Comparison of ENCODE assay signal across 1 cellular context in the genomic region with DNA sequence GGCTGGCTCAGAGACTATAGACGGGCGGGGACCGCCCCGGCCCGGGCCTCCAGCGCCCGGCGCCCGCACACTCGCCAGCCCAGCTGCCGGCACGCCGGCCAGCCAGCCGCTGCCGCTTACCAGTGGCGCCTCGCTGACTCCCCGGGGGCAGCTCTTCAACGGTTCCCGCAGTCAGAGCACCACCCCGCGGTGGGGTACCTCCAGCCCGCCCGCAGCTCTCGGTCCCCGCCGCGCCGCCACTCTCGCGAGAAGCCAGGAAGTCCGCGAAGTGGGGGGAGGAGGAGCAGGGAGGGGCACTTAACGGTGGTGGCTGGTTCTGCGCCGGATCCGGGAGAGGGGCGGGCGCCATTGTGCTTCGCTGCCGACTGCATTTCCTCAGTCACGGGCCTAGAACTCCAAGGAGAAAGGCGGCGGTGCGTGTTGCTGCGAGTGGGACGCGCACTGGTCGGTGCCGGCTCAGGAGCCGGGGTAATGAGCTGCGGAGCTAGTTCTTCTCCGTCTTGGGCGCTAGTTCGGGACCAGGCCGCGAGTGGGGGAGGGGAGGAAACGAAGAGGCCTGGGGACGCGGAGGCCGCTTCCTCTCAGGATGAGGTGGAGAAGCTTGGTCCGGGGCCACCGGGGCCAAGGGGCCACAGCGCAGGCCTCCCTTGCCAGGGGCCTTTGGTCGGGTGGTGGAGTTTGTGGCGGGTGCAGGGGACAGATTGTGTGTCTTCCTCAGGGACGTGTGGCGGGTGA.
TF ChIP-seq lines count a peak whose summit lies in the region.

Gene MARCHF7, plus strand, starts transcription at position 313 of the 735 bp plus-strand sequence. CDS start 16,517 bp downstream, outside the sequence.

TF ChIP-seq in HEK293, 187 proteins besides CTCF, POLR2A, EP300 and RAD21 (continued from another document and continues in another):
- TF ChIP-seq, protein P1, sequence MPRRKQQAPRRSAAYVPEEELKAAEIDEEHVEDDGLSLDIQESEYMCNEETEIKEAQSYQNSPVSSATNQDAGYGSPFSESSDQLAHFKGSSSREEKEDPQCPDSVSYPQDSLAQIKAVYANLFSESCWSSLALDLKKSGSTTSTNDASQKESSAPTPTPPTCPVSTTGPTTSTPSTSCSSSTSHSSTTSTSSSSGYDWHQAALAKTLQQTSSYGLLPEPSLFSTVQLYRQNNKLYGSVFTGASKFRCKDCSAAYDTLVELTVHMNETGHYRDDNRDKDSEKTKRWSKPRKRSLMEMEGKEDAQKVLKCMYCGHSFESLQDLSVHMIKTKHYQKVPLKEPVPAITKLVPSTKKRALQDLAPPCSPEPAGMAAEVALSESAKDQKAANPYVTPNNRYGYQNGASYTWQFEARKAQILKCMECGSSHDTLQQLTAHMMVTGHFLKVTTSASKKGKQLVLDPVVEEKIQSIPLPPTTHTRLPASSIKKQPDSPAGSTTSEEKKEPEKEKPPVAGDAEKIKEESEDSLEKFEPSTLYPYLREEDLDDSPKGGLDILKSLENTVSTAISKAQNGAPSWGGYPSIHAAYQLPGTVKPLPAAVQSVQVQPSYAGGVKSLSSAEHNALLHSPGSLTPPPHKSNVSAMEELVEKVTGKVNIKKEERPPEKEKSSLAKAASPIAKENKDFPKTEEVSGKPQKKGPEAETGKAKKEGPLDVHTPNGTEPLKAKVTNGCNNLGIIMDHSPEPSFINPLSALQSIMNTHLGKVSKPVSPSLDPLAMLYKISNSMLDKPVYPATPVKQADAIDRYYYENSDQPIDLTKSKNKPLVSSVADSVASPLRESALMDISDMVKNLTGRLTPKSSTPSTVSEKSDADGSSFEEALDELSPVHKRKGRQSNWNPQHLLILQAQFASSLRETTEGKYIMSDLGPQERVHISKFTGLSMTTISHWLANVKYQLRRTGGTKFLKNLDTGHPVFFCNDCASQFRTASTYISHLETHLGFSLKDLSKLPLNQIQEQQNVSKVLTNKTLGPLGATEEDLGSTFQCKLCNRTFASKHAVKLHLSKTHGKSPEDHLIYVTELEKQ (tag by site-specific recombination; IDR thresholded peaks at IDR 0.05; ENCODE audit: borderline replicate concordance), result no peak; the same call in 1 of the 2 replicates
- TF ChIP-seq, protein P2, sequence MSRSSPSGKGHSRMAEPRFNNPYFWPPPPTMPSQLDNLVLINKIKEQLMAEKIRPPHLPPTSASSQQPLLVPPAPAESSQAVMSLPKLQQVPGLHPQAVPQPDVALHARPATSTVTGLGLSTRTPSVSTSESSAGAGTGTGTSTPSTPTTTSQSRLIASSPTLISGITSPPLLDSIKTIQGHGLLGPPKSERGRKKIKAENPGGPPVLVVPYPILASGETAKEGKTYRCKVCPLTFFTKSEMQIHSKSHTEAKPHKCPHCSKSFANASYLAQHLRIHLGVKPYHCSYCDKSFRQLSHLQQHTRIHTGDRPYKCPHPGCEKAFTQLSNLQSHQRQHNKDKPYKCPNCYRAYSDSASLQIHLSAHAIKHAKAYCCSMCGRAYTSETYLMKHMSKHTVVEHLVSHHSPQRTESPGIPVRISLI (tag by site-specific recombination; IDR thresholded peaks at IDR 0.05), result no peak
- TF ChIP-seq OVOL3 (tag by site-specific recombination; IDR thresholded peaks at IDR 0.05), result peak; percentile 94
- TF ChIP-seq ZNF626 (tag by site-specific recombination; IDR thresholded peaks at IDR 0.05), result no peak
- TF ChIP-seq ZNF791 (tag by site-specific recombination; IDR thresholded peaks at IDR 0.05), result no peak
- TF ChIP-seq ZSCAN23 (tag by site-specific recombination; IDR thresholded peaks at IDR 0.05), result no peak
- TF ChIP-seq ZXDB (tag by site-specific recombination; IDR thresholded peaks at IDR 0.05), result peak; percentile 83
- no peak for TF ChIP-seq RBAK (tag by site-specific recombination; IDR thresholded peaks at IDR 0.05)
- TF ChIP-seq ZNF155 (tag by site-specific recombination; IDR thresholded peaks at IDR 0.05), result no peak
- no peak for TF ChIP-seq ZNF19 (tag by site-specific recombination; IDR thresholded peaks at IDR 0.05; ENCODE audit: low read depth)
- no peak for TF ChIP-seq ZNF26 (tag by site-specific recombination; IDR thresholded peaks at IDR 0.05)
- TF ChIP-seq FEZF1 (tag by site-specific recombination; IDR thresholded peaks at IDR 0.05), result no peak
- TF ChIP-seq ZNF76 (tag by site-specific recombination; IDR thresholded peaks at IDR 0.05; ENCODE audit: borderline replicate concordance, low read depth), result peak; percentile 61; the same call in 1 of the 2 replicates
- peak; percentile 16; the same call in 1 of the 2 replicates for TF ChIP-seq ZBTB17 (tag by site-specific recombination; IDR thresholded peaks at IDR 0.05)
- peak; percentile 97 for TF ChIP-seq ZNF398 (tag by site-specific recombination; IDR thresholded peaks at IDR 0.05)
- TF ChIP-seq ZNF560 (tag by site-specific recombination; IDR thresholded peaks at IDR 0.05; ENCODE audit: borderline replicate concordance), result no peak
- no peak; the same call in 1 of the 2 replicates for TF ChIP-seq ZBTB11 (tag by site-specific recombination; conservative IDR thresholded peaks at IDR 0.05; ENCODE audit: low read depth)
- TF ChIP-seq ZNF777 (tag by site-specific recombination; IDR thresholded peaks at IDR 0.05; ENCODE audit: borderline replicate concordance), result no peak
- TF ChIP-seq ZNF664 (tag by site-specific recombination; IDR thresholded peaks at IDR 0.05), result no peak
- TF ChIP-seq ZNF18 (tag by site-specific recombination; IDR thresholded peaks at IDR 0.05), result 0 out of 2 replicates have a peak, but pooled peaks have one; percentile 26
- TF ChIP-seq ZNF274 (IDR thresholded peaks at IDR 0.05; ENCODE audit: low read length), result no peak
- TF ChIP-seq ZNF274 (tag by site-specific recombination; IDR thresholded peaks at IDR 0.05; ENCODE audit: borderline replicate concordance), result no peak
- peak; percentile 44 for TF ChIP-seq ZNF654 (tag by site-specific recombination; IDR thresholded peaks at IDR 0.05; ENCODE audit: low read depth)
- no peak for TF ChIP-seq ZNF16 (tag by site-specific recombination; IDR thresholded peaks at IDR 0.05; ENCODE audit: low read depth)
- TF ChIP-seq ZNF768 (tag by site-specific recombination; IDR thresholded peaks at IDR 0.05), result no peak
- 0 out of 2 replicates have a peak, but pooled peaks have one; percentile 80 for TF ChIP-seq ZNF174 (tag by site-specific recombination; IDR thresholded peaks at IDR 0.05)
- peak; percentile 83; the same call in 1 of the 2 replicates for TF ChIP-seq ZNF561 (tag by site-specific recombination; IDR thresholded peaks at IDR 0.05; ENCODE audit: borderline replicate concordance)
- TF ChIP-seq, protein P3, sequence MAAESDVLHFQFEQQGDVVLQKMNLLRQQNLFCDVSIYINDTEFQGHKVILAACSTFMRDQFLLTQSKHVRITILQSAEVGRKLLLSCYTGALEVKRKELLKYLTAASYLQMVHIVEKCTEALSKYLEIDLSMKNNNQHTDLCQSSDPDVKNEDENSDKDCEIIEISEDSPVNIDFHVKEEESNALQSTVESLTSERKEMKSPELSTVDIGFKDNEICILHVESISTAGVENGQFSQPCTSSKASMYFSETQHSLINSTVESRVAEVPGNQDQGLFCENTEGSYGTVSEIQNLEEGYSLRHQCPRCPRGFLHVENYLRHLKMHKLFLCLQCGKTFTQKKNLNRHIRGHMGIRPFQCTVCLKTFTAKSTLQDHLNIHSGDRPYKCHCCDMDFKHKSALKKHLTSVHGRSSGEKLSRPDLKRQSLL (tag by site-specific recombination; IDR thresholded peaks at IDR 0.05), result peak; percentile 65; the same call in 1 of the 2 replicates
- TF ChIP-seq, protein P4, sequence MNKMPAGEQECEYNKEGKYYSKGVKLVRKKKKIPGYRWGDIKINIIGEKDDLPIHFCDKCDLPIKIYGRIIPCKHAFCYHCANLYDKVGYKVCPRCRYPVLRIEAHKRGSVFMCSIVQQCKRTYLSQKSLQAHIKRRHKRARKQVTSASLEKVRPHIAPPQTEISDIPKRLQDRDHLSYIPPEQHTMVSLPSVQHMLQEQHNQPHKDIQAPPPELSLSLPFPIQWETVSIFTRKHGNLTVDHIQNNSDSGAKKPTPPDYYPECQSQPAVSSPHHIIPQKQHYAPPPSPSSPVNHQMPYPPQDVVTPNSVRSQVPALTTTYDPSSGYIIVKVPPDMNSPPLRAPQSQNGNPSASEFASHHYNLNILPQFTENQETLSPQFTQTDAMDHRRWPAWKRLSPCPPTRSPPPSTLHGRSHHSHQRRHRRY (tag by site-specific recombination; IDR thresholded peaks at IDR 0.05), result 0 out of 2 replicates have a peak, but pooled peaks have one; percentile 60
- 0 out of 2 replicates have a peak, but pooled peaks have one; percentile 25 for TF ChIP-seq KLF10 (tag by site-specific recombination; IDR thresholded peaks at IDR 0.05)
- peak; percentile 93 for TF ChIP-seq ZNF2 (tag by site-specific recombination; IDR thresholded peaks at IDR 0.05)
- TF ChIP-seq TCF7L2 (IDR thresholded peaks at IDR 0.05; ENCODE audit: borderline replicate concordance, low read depth, low read length), result no peak
- no peak for TF ChIP-seq PRDM1 (tag by site-specific recombination; IDR thresholded peaks at IDR 0.05)
- TF ChIP-seq, protein P5, sequence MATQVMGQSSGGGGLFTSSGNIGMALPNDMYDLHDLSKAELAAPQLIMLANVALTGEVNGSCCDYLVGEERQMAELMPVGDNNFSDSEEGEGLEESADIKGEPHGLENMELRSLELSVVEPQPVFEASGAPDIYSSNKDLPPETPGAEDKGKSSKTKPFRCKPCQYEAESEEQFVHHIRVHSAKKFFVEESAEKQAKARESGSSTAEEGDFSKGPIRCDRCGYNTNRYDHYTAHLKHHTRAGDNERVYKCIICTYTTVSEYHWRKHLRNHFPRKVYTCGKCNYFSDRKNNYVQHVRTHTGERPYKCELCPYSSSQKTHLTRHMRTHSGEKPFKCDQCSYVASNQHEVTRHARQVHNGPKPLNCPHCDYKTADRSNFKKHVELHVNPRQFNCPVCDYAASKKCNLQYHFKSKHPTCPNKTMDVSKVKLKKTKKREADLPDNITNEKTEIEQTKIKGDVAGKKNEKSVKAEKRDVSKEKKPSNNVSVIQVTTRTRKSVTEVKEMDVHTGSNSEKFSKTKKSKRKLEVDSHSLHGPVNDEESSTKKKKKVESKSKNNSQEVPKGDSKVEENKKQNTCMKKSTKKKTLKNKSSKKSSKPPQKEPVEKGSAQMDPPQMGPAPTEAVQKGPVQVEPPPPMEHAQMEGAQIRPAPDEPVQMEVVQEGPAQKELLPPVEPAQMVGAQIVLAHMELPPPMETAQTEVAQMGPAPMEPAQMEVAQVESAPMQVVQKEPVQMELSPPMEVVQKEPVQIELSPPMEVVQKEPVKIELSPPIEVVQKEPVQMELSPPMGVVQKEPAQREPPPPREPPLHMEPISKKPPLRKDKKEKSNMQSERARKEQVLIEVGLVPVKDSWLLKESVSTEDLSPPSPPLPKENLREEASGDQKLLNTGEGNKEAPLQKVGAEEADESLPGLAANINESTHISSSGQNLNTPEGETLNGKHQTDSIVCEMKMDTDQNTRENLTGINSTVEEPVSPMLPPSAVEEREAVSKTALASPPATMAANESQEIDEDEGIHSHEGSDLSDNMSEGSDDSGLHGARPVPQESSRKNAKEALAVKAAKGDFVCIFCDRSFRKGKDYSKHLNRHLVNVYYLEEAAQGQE (tag by site-specific recombination; IDR thresholded peaks at IDR 0.05), result no peak
